ENCODE assay signal across 10 cellular contexts in genomic region chr4:77438549-77438948, GRCh38.
"Had no signal": no experiment of that assay in that cellular context is flagged by ENCODE, and none has a peak within 500 bp of the region (broad histone marks: within the 10 kb centered on the region; RNA-seq: fewer than 3 reads in every experiment).

No MANE protein-coding gene starts in this region.

- H2AFZ ChIP-seq: GM23248 had no signal

- FAIRE-seq: H54, HTR-8/SVneo had no signal

- H3K36me3 Mint-ChIP-seq: IgD-negative memory B cell had no signal

- H3K27me3 Mint-ChIP-seq: IgD-negative memory B cell had no signal

- H3K9me3 Mint-ChIP-seq: H9, HFFc6, IgD-negative memory B cell had no signal

- H3K4me3 ChIP-seq: GM23248 had no signal

- DNase-seq: GM23248, GOT3, H9, HCEC 1CT, HFFc6, KBM-7 had no signal

- H3K9ac ChIP-seq: GM23248, KMS-11 had no signal

- H3K4me2 ChIP-seq: KMS-11 had no signal

- H3K27ac ChIP-seq: GM23248, KMS-11 had no signal

- H3K27ac Mint-ChIP-seq: H9, HFFc6, IgD-negative memory B cell had no signal

- H3K4me3 Mint-ChIP-seq: H9, HFFc6, IgD-negative memory B cell had no signal
